Comparison of ENCODE assay signal across 10 cellular contexts in the genomic region with DNA sequence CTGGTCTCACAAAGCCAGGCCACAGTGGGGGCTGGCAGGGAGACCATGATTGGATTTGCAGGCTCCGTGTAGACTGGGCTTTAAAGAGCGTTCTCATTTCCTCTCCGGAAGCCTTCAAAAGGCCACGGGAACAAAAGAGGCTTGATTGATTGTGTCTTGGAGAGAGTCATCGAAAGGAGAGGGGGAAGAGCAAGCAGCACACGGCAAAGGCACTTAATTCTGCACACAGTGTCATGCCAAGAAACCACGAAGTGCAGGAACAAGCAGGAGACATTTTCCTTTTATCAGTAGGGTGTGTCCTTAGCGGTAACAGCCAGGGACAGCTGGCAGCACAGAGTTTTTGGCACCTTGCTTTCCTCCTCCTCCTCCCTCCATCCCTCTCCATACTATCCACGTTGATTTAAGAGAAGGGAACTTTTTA. TPM values are rescaled to one million over a fixed set of nuclear protein-coding genes. Genes with fewer than 3 reads are reported as not detected.
DNase-seq lines count a peak whose midpoint lies in the region; ATAC-seq and TF ChIP-seq lines count a peak whose summit lies in the region.
"Had no signal": no experiment of that assay in that cellular context is flagged by ENCODE, and none has a peak within 500 bp of the region (broad histone marks: within the 10 kb centered on the region; RNA-seq: fewer than 3 reads in every experiment).

No MANE protein-coding gene starts in this region.

- POLR2A ChIA-PET in SK-N-SH (lab: Yijun Ruan, JAX), result no interaction called here

- H2AFZ ChIP-seq in SK-N-SH (ENCODE audit: low read depth), result no peak overlapping the region

- no peak for TF ChIP-seq POLR2A in heart left ventricle (IDR thresholded peaks at IDR 0.05)

- no peak overlapping the region for H3K27ac ChIP-seq in heart left ventricle
- H3K27ac ChIP-seq in SJCRH30, result peak overlapping the region; percentile 13; the same call in 1 of the 2 replicates
- H3K27ac ChIP-seq in SK-N-SH (ENCODE audit: low read depth in 2 of 2, low read length in 1 of 2), result no peak overlapping the region

- H4K20me1 ChIP-seq in SK-N-SH (ENCODE audit: insufficient read depth), result peaks cover 64% of the 10 kb centered on the region

- TF ChIP-seq EP300 in SK-N-SH (IDR thresholded peaks at IDR 0.05; ENCODE audit: borderline replicate concordance in 1 of 2, low read depth in 1 of 2, low read length in 1 of 2), result no peak

- CTCF ChIA-PET in SK-N-SH (lab: Yijun Ruan, JAX), result interaction anchor here (1.0 to 2.0 kb wide), 6 partner anchors 26 to 288 kb away, joined by 3 to 9 read pairs (median 4); no protein-coding TSS in a partner anchor

- WGBS in heart left ventricle, 4 donors, result 11 to 19% (median 16%) methylated on average over 9 of the region's 9 CpGs
- WGBS in SK-N-SH (ENCODE audit: low lambda C conversion rate), result 91% methylated on average over 9 of the region's 9 CpGs

- H3K79me2 ChIP-seq in SK-N-SH (ENCODE audit: insufficient read depth), result peaks cover 59% of the 10 kb centered on the region

- no peak for DNase-seq in heart left ventricle
- DNase-seq in cardiac septum (ENCODE audit: low spot score), result no peak
- peak in 1 of 2 experiments; percentile 55 for DNase-seq in SJCRH30
- DNase-seq in left ventricle myocardium superior, result no peak
- DNase-seq in BE2C, result no peak
- no peak for DNase-seq in SK-N-SH
- no peak for DNase-seq in DMS153 (lab: John Stamatoyannopoulos, UW)
- DNase-seq: NK-92 treated with Interleukin-12 subunit alpha and Interleukin-12 subunit beta, amount 100 ng/mL, for 24 hours had no signal

- H3K9ac ChIP-seq in SK-N-SH, result no peak overlapping the region

- no peaks in the 10 kb centered on the region for H3F3A ChIP-seq in SK-N-SH (replicated peaks; ENCODE audit: insufficient read depth)

- intact Hi-C loops in heart left ventricle (cut with DNase I), result no loop called here
- intact Hi-C loops in cardiac septum (cut with DNase I), result no loop called here
- intact Hi-C loops in left ventricle myocardium superior (cut with micrococcal nuclease), result no loop called here

- TF ChIP-seq CTCF in heart left ventricle (IDR thresholded peaks at IDR 0.05) (no peak), BE2C (IDR thresholded peaks at IDR 0.05; ENCODE audit: low read depth, low read length) (no peak), SK-N-SH (IDR thresholded peaks at IDR 0.05) (no peak)

- H3K36me3 ChIP-seq in heart left ventricle (no peaks in the 10 kb centered on the region), SJCRH30 (no peaks in the 10 kb centered on the region), BE2C (no peaks in the 10 kb centered on the region), SK-N-SH (replicated peaks in 1 of 2; ENCODE audit: control insufficient read depth in 1 of 2, insufficient read depth in 2 of 2, low read length in 1 of 2) (no peaks in the 10 kb centered on the region)

- H3K4me3 ChIP-seq in heart left ventricle (no peak overlapping the region), SJCRH30 (no peak overlapping the region), BE2C (ENCODE audit: low read depth, low read length) (no peak overlapping the region), SK-N-SH (ENCODE audit: low read depth in 2 of 2, low read length in 1 of 2) (no peak overlapping the region)

- ATAC-seq in heart left ventricle (peak; percentile 21 to 60 (median 42)), left ventricle myocardium superior (peak; percentile 72), HG02623 (IDR thresholded peaks at IDR 0.05; ENCODE audit: unreplicated experiment) (no peak)

- no peaks in the 10 kb centered on the region for H3K9me3 ChIP-seq in heart left ventricle
- no peaks in the 10 kb centered on the region for H3K9me3 ChIP-seq in SJCRH30 (replicated peaks)
- no peaks in the 10 kb centered on the region for H3K9me3 ChIP-seq in BE2C
- no peaks in the 10 kb centered on the region for H3K9me3 ChIP-seq in SK-N-SH

- no peak for TF ChIP-seq RAD21 in SK-N-SH (IDR thresholded peaks at IDR 0.05; ENCODE audit: low read length)

- peaks cover 0 to 3% (median 0%) of the 10 kb centered on the region in 9 donors for H3K27me3 ChIP-seq in heart left ventricle
- H3K27me3 ChIP-seq in SJCRH30, result no peaks in the 10 kb centered on the region
- no peaks in the 10 kb centered on the region for H3K27me3 ChIP-seq in BE2C
- no peaks in the 10 kb centered on the region for H3K27me3 ChIP-seq in SK-N-SH (ENCODE audit: insufficient read depth)

- peaks cover 0 to 19% (median 9%) of the 10 kb centered on the region in 12 donors for H3K4me1 ChIP-seq in heart left ventricle
- H3K4me1 ChIP-seq in SJCRH30, result peaks cover 54% of the 10 kb centered on the region
- peaks cover 18% of the 10 kb centered on the region for H3K4me1 ChIP-seq in BE2C
- H3K4me1 ChIP-seq in SK-N-SH (ENCODE audit: control insufficient read depth in 1 of 2, insufficient read depth in 2 of 2, low read depth in 1 of 2, low read length in 1 of 2), result peaks cover 23 to 79% of the 10 kb centered on the region in 2 experiments

- H3K9me2 ChIP-seq in SK-N-SH, result no peaks in the 10 kb centered on the region

- H3K4me2 ChIP-seq in SK-N-SH, result no peak overlapping the region

TF ChIP-seq in SK-N-SH, 30 proteins besides CTCF, POLR2A, EP300 and RAD21 (continues in another document):
- TF ChIP-seq FOXM1 (IDR thresholded peaks at IDR 0.05; ENCODE audit: low read depth) (no peak), POLR2AphosphoS5 (IDR thresholded peaks at IDR 0.05; ENCODE audit: low read depth, low read length) (no peak), TEAD4 (IDR thresholded peaks at IDR 0.05; ENCODE audit: borderline replicate concordance, insufficient read depth) (no peak), EZH2phosphoT487 (IDR thresholded peaks at IDR 0.05; ENCODE audit: borderline replicate concordance, low read depth) (no peak), FOSL2 (IDR thresholded peaks at IDR 0.05; ENCODE audit: borderline replicate concordance, low read depth) (no peak), FOXJ3 (CRISPR knock-in tag; IDR thresholded peaks at IDR 0.05) (no peak), JUND (IDR thresholded peaks at IDR 0.05) (no peak), MXI1 (IDR thresholded peaks at IDR 0.05; ENCODE audit: low read depth, low read length) (no peak), SIN3A (IDR thresholded peaks at IDR 0.05; ENCODE audit: borderline replicate concordance, low read depth, low read length) (no peak)
- TF ChIP-seq, protein P1, sequence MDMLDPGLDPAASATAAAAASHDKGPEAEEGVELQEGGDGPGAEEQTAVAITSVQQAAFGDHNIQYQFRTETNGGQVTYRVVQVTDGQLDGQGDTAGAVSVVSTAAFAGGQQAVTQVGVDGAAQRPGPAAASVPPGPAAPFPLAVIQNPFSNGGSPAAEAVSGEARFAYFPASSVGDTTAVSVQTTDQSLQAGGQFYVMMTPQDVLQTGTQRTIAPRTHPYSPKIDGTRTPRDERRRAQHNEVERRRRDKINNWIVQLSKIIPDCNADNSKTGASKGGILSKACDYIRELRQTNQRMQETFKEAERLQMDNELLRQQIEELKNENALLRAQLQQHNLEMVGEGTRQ (IDR thresholded peaks at IDR 0.05; ENCODE audit: borderline replicate concordance, low read depth, low read length), result no peak
- TF ChIP-seq, protein P2, sequence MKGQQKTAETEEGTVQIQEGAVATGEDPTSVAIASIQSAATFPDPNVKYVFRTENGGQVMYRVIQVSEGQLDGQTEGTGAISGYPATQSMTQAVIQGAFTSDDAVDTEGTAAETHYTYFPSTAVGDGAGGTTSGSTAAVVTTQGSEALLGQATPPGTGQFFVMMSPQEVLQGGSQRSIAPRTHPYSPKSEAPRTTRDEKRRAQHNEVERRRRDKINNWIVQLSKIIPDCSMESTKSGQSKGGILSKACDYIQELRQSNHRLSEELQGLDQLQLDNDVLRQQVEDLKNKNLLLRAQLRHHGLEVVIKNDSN (IDR thresholded peaks at IDR 0.05; ENCODE audit: borderline replicate concordance, low read depth), result no peak
- TF ChIP-seq, protein P3, sequence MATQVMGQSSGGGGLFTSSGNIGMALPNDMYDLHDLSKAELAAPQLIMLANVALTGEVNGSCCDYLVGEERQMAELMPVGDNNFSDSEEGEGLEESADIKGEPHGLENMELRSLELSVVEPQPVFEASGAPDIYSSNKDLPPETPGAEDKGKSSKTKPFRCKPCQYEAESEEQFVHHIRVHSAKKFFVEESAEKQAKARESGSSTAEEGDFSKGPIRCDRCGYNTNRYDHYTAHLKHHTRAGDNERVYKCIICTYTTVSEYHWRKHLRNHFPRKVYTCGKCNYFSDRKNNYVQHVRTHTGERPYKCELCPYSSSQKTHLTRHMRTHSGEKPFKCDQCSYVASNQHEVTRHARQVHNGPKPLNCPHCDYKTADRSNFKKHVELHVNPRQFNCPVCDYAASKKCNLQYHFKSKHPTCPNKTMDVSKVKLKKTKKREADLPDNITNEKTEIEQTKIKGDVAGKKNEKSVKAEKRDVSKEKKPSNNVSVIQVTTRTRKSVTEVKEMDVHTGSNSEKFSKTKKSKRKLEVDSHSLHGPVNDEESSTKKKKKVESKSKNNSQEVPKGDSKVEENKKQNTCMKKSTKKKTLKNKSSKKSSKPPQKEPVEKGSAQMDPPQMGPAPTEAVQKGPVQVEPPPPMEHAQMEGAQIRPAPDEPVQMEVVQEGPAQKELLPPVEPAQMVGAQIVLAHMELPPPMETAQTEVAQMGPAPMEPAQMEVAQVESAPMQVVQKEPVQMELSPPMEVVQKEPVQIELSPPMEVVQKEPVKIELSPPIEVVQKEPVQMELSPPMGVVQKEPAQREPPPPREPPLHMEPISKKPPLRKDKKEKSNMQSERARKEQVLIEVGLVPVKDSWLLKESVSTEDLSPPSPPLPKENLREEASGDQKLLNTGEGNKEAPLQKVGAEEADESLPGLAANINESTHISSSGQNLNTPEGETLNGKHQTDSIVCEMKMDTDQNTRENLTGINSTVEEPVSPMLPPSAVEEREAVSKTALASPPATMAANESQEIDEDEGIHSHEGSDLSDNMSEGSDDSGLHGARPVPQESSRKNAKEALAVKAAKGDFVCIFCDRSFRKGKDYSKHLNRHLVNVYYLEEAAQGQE (IDR thresholded peaks at IDR 0.05; ENCODE audit: low read depth, low read length), result no peak

RNA-seq across cellular contexts. Expression of a gene that starts 47.7 kb away (rescaled TPM):
- 1 to 10 TPM in 5 of 9 donors, under 1 TPM in 4; 0.67 to 4.1 (median 1.0) TPM for total RNA-seq in heart left ventricle
- polyA plus RNA-seq in heart left ventricle, result 1 to 10 TPM in 1 of 2 donors, under 1 TPM in 1; 0.30 to 1.4 TPM
- total RNA-seq in cardiac septum, result 1.8 TPM
- total RNA-seq in SJCRH30 (2014; rRNA removed; shearing (Covaris generic)), result 13.0 and 18.4 TPM in 2 replicates
- 2.1 TPM for total RNA-seq in left ventricle myocardium superior
- 10.3 TPM for polyA plus RNA-seq in BE2C (2012; ENCODE audit: insufficient read depth, insufficient read length, low read depth)
- 2.0 and 3.4 TPM in 2 replicates for polyA plus RNA-seq in SK-N-SH (2012; rRNA removed)
- 1.4 and 2.5 TPM in 2 replicates for polyA plus RNA-seq in SK-N-SH (2012; cell fraction: cytosol; rRNA removed)
- 11.3 and 12.5 TPM in 2 replicates for polyA plus RNA-seq in SK-N-SH (2012; cell fraction: nucleus; rRNA removed)
- polyA plus RNA-seq: IgD-negative memory B cell had no signal
